20 cellular contexts compared by ENCODE assay signal in genomic region chr14:45070215-45070614, GRCh38.
"Had no signal": no experiment of that assay in that cellular context is flagged by ENCODE, and none has a peak within 500 bp of the region (broad histone marks: within the 10 kb centered on the region; RNA-seq: fewer than 3 reads in every experiment).

No MANE protein-coding gene starts in this region.

- H3K4me3 Mint-ChIP-seq: activated CD8-positive, alpha-beta T cell treated with anti-CD3 and anti-CD28 coated beads for 36 hours; activated T-cell treated with anti-CD3 and anti-CD28 coated beads, Interleukin-2, amount 50 U/mL, for 4 hours; natural killer cell treated with Interleukin-12 subunit alpha and Interleukin-12 subunit beta and Interleukin-15 and Interleukin-18, amount 100 ng/mL, for 72 hours; stimulated activated naive B cell treated with anti-CD40 and anti-IgM and Interleukin-4, amounts not matched to agents 10 μg/mL and 1 μg/mL and 100 μg/mL, for 72 hours; T-helper 17 cell had no signal

- H3K27ac Mint-ChIP-seq: activated CD8-positive, alpha-beta T cell treated with anti-CD3 and anti-CD28 coated beads for 36 hours; natural killer cell treated with Interleukin-12 subunit alpha and Interleukin-12 subunit beta and Interleukin-15 and Interleukin-18, amount 100 ng/mL, for 72 hours; stimulated activated naive B cell treated with anti-CD40 and anti-IgM and Interleukin-4, amounts not matched to agents 10 μg/mL and 1 μg/mL and 100 μg/mL, for 72 hours; T-helper 17 cell had no signal

- H3K4me1 Mint-ChIP-seq: T-helper 17 cell had no signal

- H3K4me3 ChIP-seq: colonic mucosa, tibial artery, uterus had no signal

- H3K27me3 Mint-ChIP-seq: activated CD8-positive, alpha-beta T cell treated with anti-CD3 and anti-CD28 coated beads for 36 hours; natural killer cell treated with Interleukin-12 subunit alpha and Interleukin-12 subunit beta and Interleukin-15 and Interleukin-18, amount 100 ng/mL, for 72 hours; stimulated activated naive B cell treated with anti-CD40 and anti-IgM and Interleukin-4, amounts not matched to agents 10 μg/mL and 1 μg/mL and 100 μg/mL, for 72 hours; T-helper 17 cell had no signal

- DNase-seq: activated CD4-positive, alpha-beta T cell treated with anti-CD3 and anti-CD28 coated beads for 48 hours; activated CD8-positive, alpha-beta T cell treated with anti-CD3 and anti-CD28 coated beads for 36 hours; activated effector memory CD4-positive, alpha-beta T cell treated with Interleukin-2 at 50 U/mL for 16 hours; activated naive CD4-positive, alpha-beta T cell treated with anti-CD3 and anti-CD28 coated beads, Interleukin-2, amount 50 U/mL, for 16 hours; activated T-cell treated with anti-CD3 and anti-CD28 coated beads, Interleukin-2, amount 50 U/mL, for 4 hours; caudate nucleus; colonic mucosa; effector CD4-positive, alpha-beta T cell; hypothalamus; kidney glomerular epithelial cell; mesendoderm; nucleus accumbens; posterior cingulate gyrus; stimulated activated CD4-positive, alpha-beta T cell treated with anti-CD3 and anti-CD28 coated beads, Interleukin-2, amount 100 ng/mL, for 48 hours; stimulated activated naive B cell treated with anti-CD40 and anti-IgM and Interleukin-4, amounts not matched to agents 10 μg/mL and 1 μg/mL and 100 μg/mL, for 72 hours; T-helper 17 cell; tibial artery; uterus had no signal

- H3K36me3 Mint-ChIP-seq: natural killer cell treated with Interleukin-12 subunit alpha and Interleukin-12 subunit beta and Interleukin-15 and Interleukin-18, amount 100 ng/mL, for 72 hours had no signal

- H3K9me3 Mint-ChIP-seq: activated CD8-positive, alpha-beta T cell treated with anti-CD3 and anti-CD28 coated beads for 36 hours; activated T-cell treated with anti-CD3 and anti-CD28 coated beads, Interleukin-2, amount 50 U/mL, for 4 hours; natural killer cell treated with Interleukin-12 subunit alpha and Interleukin-12 subunit beta and Interleukin-15 and Interleukin-18, amount 100 ng/mL, for 72 hours; stimulated activated naive B cell treated with anti-CD40 and anti-IgM and Interleukin-4, amounts not matched to agents 10 μg/mL and 1 μg/mL and 100 μg/mL, for 72 hours had no signal

- FAIRE-seq: endothelial cell of umbilical vein had no signal
